In the genomic region with DNA sequence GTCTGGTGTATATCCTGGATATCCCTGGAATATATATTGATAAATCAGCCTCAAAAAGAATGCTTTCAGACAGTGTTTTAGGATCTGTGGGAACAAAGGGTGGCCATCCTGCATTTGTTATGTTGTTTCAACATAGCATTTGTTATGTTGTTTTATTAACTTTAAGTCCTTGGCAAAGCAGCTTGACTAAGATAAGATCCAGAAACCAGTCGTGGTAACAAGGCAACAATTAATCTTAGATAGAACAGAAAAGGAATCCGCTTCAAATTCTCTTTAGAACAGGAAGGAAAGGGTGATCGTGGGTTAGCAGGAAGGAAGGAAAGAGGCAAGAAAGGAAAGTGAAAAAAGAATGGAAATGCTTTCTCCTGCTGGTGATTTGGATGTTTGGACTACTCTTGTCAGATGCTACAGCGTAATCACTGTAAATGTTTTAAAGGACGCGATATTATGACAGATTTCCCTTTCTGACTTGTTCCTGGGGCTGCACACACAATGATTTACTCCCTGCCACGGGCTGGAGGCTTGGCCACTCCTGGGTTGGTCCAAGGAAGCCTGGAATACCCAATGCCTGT, we compare ENCODE assay signal across 2 cellular contexts.
TF ChIP-seq lines count a peak whose summit lies in the region.

No MANE protein-coding gene starts in this region.

TF ChIP-seq in liver, 16 proteins besides CTCF, POLR2A, EP300 and RAD21:
- TF ChIP-seq, protein P1, sequence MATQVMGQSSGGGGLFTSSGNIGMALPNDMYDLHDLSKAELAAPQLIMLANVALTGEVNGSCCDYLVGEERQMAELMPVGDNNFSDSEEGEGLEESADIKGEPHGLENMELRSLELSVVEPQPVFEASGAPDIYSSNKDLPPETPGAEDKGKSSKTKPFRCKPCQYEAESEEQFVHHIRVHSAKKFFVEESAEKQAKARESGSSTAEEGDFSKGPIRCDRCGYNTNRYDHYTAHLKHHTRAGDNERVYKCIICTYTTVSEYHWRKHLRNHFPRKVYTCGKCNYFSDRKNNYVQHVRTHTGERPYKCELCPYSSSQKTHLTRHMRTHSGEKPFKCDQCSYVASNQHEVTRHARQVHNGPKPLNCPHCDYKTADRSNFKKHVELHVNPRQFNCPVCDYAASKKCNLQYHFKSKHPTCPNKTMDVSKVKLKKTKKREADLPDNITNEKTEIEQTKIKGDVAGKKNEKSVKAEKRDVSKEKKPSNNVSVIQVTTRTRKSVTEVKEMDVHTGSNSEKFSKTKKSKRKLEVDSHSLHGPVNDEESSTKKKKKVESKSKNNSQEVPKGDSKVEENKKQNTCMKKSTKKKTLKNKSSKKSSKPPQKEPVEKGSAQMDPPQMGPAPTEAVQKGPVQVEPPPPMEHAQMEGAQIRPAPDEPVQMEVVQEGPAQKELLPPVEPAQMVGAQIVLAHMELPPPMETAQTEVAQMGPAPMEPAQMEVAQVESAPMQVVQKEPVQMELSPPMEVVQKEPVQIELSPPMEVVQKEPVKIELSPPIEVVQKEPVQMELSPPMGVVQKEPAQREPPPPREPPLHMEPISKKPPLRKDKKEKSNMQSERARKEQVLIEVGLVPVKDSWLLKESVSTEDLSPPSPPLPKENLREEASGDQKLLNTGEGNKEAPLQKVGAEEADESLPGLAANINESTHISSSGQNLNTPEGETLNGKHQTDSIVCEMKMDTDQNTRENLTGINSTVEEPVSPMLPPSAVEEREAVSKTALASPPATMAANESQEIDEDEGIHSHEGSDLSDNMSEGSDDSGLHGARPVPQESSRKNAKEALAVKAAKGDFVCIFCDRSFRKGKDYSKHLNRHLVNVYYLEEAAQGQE (IDR thresholded peaks at IDR 0.05): no peak
- TF ChIP-seq NR2F2 (IDR thresholded peaks at IDR 0.05): peak; percentile 34
- no peak for TF ChIP-seq JUND (IDR thresholded peaks at IDR 0.05)

TF ChIP-seq in HepG2, 621 proteins besides CTCF, POLR2A, EP300 and RAD21:
- TF ChIP-seq MIER3 (CRISPR knock-in tag; IDR thresholded peaks at IDR 0.05; ENCODE audit: borderline replicate concordance) (no peak), ZFX (CRISPR knock-in tag; IDR thresholded peaks at IDR 0.05; ENCODE audit: low read depth) (no peak), SOX13 (IDR thresholded peaks at IDR 0.05) (no peak), SOX13 (CRISPR knock-in tag; conservative IDR thresholded peaks at IDR 0.05 in 1 of 2, IDR thresholded peaks at IDR 0.05 in 1 of 2) (no peak), ZNF296 (CRISPR knock-in tag; conservative IDR thresholded peaks at IDR 0.05) (no peak), TEAD2 (CRISPR knock-in tag; IDR thresholded peaks at IDR 0.05) (no peak), CHD4 (IDR thresholded peaks at IDR 0.05; ENCODE audit: borderline replicate concordance, low read length) (no peak), ZNF337 (CRISPR knock-in tag; IDR thresholded peaks at IDR 0.05; ENCODE audit: borderline replicate concordance, low read depth) (no peak), ZMYM4 (CRISPR knock-in tag; IDR thresholded peaks at IDR 0.05) (no peak), MYNN (CRISPR knock-in tag; IDR thresholded peaks at IDR 0.05; ENCODE audit: low read depth) (no peak), CBFB (CRISPR knock-in tag; IDR thresholded peaks at IDR 0.05) (no peak), NFIC (IDR thresholded peaks at IDR 0.05; ENCODE audit: low read length) (no peak), MXI1 (IDR thresholded peaks at IDR 0.05; ENCODE audit: borderline replicate concordance, low read depth, low read length) (no peak)
- TF ChIP-seq, protein P2, sequence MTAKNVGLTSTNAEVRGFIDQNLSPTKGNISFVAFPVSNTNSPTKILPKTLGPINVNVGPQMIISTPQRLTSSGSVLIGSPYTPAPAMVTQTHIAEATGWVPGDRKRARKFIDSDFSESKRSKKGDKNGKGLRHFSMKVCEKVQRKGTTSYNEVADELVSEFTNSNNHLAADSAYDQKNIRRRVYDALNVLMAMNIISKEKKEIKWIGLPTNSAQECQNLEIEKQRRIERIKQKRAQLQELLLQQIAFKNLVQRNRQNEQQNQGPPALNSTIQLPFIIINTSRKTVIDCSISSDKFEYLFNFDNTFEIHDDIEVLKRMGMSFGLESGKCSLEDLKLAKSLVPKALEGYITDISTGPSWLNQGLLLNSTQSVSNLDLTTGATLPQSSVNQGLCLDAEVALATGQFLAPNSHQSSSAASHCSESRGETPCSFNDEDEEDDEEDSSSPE (CRISPR knock-in tag; IDR thresholded peaks at IDR 0.05): no peak
- TF ChIP-seq, protein P3, sequence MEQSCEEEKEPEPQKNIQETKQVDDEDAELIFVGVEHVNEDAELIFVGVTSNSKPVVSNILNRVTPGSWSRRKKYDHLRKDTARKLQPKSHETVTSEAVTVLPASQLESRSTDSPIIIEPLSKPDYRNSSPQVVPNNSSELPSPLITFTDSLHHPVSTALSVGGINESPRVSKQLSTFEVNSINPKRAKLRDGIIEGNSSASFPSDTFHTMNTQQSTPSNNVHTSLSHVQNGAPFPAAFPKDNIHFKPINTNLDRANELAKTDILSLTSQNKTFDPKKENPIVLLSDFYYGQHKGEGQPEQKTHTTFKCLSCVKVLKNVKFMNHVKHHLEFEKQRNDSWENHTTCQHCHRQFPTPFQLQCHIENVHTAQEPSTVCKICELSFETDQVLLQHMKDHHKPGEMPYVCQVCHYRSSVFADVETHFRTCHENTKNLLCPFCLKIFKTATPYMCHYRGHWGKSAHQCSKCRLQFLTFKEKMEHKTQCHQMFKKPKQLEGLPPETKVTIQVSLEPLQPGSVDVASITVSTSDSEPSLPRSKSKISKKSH (CRISPR knock-in tag; IDR thresholded peaks at IDR 0.05; ENCODE audit: borderline replicate concordance): no peak
- TF ChIP-seq, protein P4, sequence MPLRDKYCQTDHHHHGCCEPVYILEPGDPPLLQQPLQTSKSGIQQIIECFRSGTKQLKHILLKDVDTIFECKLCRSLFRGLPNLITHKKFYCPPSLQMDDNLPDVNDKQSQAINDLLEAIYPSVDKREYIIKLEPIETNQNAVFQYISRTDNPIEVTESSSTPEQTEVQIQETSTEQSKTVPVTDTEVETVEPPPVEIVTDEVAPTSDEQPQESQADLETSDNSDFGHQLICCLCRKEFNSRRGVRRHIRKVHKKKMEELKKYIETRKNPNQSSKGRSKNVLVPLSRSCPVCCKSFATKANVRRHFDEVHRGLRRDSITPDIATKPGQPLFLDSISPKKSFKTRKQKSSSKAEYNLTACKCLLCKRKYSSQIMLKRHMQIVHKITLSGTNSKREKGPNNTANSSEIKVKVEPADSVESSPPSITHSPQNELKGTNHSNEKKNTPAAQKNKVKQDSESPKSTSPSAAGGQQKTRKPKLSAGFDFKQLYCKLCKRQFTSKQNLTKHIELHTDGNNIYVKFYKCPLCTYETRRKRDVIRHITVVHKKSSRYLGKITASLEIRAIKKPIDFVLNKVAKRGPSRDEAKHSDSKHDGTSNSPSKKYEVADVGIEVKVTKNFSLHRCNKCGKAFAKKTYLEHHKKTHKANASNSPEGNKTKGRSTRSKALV (CRISPR knock-in tag; IDR thresholded peaks at IDR 0.05): no peak
- TF ChIP-seq, protein P5, sequence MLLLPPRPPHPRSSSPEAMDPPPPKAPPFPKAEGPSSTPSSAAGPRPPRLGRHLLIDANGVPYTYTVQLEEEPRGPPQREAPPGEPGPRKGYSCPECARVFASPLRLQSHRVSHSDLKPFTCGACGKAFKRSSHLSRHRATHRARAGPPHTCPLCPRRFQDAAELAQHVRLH (CRISPR knock-in tag; IDR thresholded peaks at IDR 0.05; ENCODE audit: borderline replicate concordance, low read depth): no peak
- TF ChIP-seq, protein P6, sequence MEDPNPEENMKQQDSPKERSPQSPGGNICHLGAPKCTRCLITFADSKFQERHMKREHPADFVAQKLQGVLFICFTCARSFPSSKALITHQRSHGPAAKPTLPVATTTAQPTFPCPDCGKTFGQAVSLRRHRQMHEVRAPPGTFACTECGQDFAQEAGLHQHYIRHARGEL (CRISPR knock-in tag; IDR thresholded peaks at IDR 0.05): no peak
- TF ChIP-seq, protein P7, sequence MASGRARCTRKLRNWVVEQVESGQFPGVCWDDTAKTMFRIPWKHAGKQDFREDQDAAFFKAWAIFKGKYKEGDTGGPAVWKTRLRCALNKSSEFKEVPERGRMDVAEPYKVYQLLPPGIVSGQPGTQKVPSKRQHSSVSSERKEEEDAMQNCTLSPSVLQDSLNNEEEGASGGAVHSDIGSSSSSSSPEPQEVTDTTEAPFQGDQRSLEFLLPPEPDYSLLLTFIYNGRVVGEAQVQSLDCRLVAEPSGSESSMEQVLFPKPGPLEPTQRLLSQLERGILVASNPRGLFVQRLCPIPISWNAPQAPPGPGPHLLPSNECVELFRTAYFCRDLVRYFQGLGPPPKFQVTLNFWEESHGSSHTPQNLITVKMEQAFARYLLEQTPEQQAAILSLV (CRISPR knock-in tag; IDR thresholded peaks at IDR 0.05; ENCODE audit: borderline replicate concordance): no peak
TF ChIP-seq in HepG2: peak in this region for 0.
